1 cellular context compared by ENCODE assay signal in the genomic region with DNA sequence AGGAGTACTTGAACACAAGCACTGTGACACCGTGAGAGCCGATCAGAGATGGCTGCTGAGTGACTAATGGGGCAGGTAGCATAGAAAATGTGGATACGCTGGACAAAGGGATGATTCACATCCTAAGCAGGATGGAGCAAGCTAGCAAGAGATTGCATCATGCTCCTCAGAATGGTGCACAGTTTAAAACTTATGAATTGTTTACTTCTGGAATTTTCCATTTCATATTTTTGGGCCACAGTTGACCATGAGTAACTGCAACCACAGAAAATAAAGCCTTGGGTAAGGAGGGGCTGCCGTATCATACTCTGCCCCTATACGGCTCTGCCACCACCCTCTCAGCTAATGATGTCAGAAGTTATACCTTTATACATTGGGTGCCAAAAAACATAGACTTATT.
TF ChIP-seq lines count a peak whose summit lies in the region.

No MANE protein-coding gene starts in this region.

TF ChIP-seq in HepG2, 621 proteins besides CTCF, POLR2A, EP300 and RAD21 (continued from another document):
- TF ChIP-seq ZFP90 (CRISPR knock-in tag; IDR thresholded peaks at IDR 0.05; ENCODE audit: borderline replicate concordance) (no peak), MAZ (IDR thresholded peaks at IDR 0.05; ENCODE audit: borderline replicate concordance, low read depth, low read length) (no peak), MAZ (CRISPR knock-in tag; IDR thresholded peaks at IDR 0.05; ENCODE audit: low read depth) (no peak), MAFF (IDR thresholded peaks at IDR 0.05; ENCODE audit: low read depth, low read length) (no peak), RXRB (CRISPR knock-in tag; IDR thresholded peaks at IDR 0.05; ENCODE audit: borderline replicate concordance) (peak; percentile 43; the same call in 1 of the 2 replicates), ZNF570 (CRISPR knock-in tag; IDR thresholded peaks at IDR 0.05; ENCODE audit: borderline replicate concordance) (no peak), MYNN (CRISPR knock-in tag; IDR thresholded peaks at IDR 0.05; ENCODE audit: low read depth) (no peak), CREB1 (IDR thresholded peaks at IDR 0.05) (no peak), CREB1 (CRISPR knock-in tag; IDR thresholded peaks at IDR 0.05) (no peak), SMAD1 (CRISPR knock-in tag; IDR thresholded peaks at IDR 0.05; ENCODE audit: borderline replicate concordance, low read depth) (no peak), ZNF792 (CRISPR knock-in tag; IDR thresholded peaks at IDR 0.05) (peak; percentile 44; the same call in 1 of the 2 replicates), TRIM24 (CRISPR knock-in tag; IDR thresholded peaks at IDR 0.05) (peak; percentile 69; the same call in 1 of the 2 replicates), CBX5 (CRISPR knock-in tag; IDR thresholded peaks at IDR 0.05; ENCODE audit: borderline replicate concordance) (peak; percentile 43; the same call in 1 of the 2 replicates), SOX6 (IDR thresholded peaks at IDR 0.05) (no peak), SOX6 (CRISPR knock-in tag; IDR thresholded peaks at IDR 0.05) (peak; percentile 56), FOXA3 (CRISPR knock-in tag; IDR thresholded peaks at IDR 0.05) (peak; percentile 17; the same call in 1 of the 2 replicates), ZNF703 (CRISPR knock-in tag; IDR thresholded peaks at IDR 0.05; ENCODE audit: borderline replicate concordance) (no peak), ZFP1 (CRISPR knock-in tag; IDR thresholded peaks at IDR 0.05) (0 out of 2 replicates have a peak, but pooled peaks have one; percentile 26), FOSL1 (CRISPR knock-in tag; IDR thresholded peaks at IDR 0.05; ENCODE audit: borderline replicate concordance) (peak; percentile 68; the same call in 1 of the 2 replicates), GABPA (IDR thresholded peaks at IDR 0.05; ENCODE audit: low read depth, low read length) (no peak), GABPA (CRISPR knock-in tag; IDR thresholded peaks at IDR 0.05; ENCODE audit: low read depth) (0 out of 2 replicates have a peak, but pooled peaks have one; percentile 24), JUN (CRISPR knock-in tag; IDR thresholded peaks at IDR 0.05) (0 out of 2 replicates have a peak, but pooled peaks have one; percentile 38), HES4 (CRISPR knock-in tag; IDR thresholded peaks at IDR 0.05; ENCODE audit: borderline replicate concordance) (no peak), ZNF331 (CRISPR knock-in tag; IDR thresholded peaks at IDR 0.05) (peak; percentile 50; the same call in 1 of the 2 replicates), SAP130 (CRISPR knock-in tag; IDR thresholded peaks at IDR 0.05; ENCODE audit: low read depth) (peak; percentile 59), ZNF7 (CRISPR knock-in tag; IDR thresholded peaks at IDR 0.05) (no peak), MYC (CRISPR knock-in tag; IDR thresholded peaks at IDR 0.05; ENCODE audit: borderline replicate concordance) (no peak), TCF7 (IDR thresholded peaks at IDR 0.05; ENCODE audit: low read depth) (no peak), SALL1 (CRISPR knock-in tag; IDR thresholded peaks at IDR 0.05) (peak; percentile 60), ZKSCAN8 (CRISPR knock-in tag; IDR thresholded peaks at IDR 0.05; ENCODE audit: borderline replicate concordance) (peak; percentile 50; the same call in 1 of the 2 replicates), ZNF20 (CRISPR knock-in tag; IDR thresholded peaks at IDR 0.05) (no peak), CEBPG (CRISPR knock-in tag; IDR thresholded peaks at IDR 0.05) (peak; percentile 99), HMG20A (CRISPR knock-in tag; IDR thresholded peaks at IDR 0.05; ENCODE audit: borderline replicate concordance) (peak; percentile 53; the same call in 1 of the 2 replicates), ZNF337 (CRISPR knock-in tag; IDR thresholded peaks at IDR 0.05; ENCODE audit: borderline replicate concordance, low read depth) (no peak), ZNF644 (CRISPR knock-in tag; IDR thresholded peaks at IDR 0.05; ENCODE audit: low read depth) (0 out of 2 replicates have a peak, but pooled peaks have one; percentile 13), ZNF768 (CRISPR knock-in tag; IDR thresholded peaks at IDR 0.05) (peak; percentile 72; the same call in 1 of the 2 replicates), RCOR2 (CRISPR knock-in tag; IDR thresholded peaks at IDR 0.05) (0 out of 2 replicates have a peak, but pooled peaks have one; percentile 39)
- TF ChIP-seq, protein P1, sequence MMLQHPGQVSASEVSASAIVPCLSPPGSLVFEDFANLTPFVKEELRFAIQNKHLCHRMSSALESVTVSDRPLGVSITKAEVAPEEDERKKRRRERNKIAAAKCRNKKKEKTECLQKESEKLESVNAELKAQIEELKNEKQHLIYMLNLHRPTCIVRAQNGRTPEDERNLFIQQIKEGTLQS (CRISPR knock-in tag; IDR thresholded peaks at IDR 0.05), result peak; percentile 87
- TF ChIP-seq, protein P2, sequence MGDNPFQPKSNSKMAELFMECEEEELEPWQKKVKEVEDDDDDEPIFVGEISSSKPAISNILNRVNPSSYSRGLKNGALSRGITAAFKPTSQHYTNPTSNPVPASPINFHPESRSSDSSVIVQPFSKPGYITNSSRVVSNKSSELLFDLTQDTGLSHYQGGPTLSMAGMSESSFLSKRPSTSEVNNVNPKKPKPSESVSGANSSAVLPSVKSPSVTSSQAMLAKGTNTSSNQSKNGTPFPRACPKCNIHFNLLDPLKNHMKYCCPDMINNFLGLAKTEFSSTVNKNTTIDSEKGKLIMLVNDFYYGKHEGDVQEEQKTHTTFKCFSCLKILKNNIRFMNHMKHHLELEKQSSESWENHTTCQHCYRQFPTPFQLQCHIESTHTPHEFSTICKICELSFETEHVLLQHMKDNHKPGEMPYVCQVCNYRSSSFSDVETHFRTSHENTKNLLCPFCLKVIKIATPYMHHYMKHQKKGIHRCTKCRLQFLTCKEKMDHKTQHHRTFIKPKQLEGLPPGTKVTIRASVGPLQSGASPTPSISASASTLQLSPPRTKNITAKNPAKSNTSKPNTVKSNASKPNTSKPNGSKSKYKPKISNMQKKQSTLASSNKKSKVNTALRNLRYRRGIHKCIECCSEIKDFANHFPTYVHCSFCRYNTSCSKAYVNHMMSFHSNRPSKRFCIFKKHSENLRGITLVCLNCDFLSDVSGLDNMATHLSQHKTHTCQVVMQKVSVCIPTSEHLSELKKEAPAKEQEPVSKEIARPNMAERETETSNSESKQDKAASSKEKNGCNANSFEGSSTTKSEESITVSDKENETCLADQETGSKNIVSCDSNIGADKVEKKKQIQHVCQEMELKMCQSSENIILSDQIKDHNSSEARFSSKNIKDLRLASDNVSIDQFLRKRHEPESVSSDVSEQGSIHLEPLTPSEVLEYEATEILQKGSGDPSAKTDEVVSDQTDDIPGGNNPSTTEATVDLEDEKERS (CRISPR knock-in tag; IDR thresholded peaks at IDR 0.05), result no peak
- TF ChIP-seq, protein P3, sequence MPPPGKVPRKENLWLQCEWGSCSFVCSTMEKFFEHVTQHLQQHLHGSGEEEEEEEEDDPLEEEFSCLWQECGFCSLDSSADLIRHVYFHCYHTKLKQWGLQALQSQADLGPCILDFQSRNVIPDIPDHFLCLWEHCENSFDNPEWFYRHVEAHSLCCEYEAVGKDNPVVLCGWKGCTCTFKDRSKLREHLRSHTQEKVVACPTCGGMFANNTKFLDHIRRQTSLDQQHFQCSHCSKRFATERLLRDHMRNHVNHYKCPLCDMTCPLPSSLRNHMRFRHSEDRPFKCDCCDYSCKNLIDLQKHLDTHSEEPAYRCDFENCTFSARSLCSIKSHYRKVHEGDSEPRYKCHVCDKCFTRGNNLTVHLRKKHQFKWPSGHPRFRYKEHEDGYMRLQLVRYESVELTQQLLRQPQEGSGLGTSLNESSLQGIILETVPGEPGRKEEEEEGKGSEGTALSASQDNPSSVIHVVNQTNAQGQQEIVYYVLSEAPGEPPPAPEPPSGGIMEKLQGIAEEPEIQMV (CRISPR knock-in tag; IDR thresholded peaks at IDR 0.05; ENCODE audit: low read depth), result no peak
